Comparison of ENCODE assay signal across 9 cellular contexts in genomic region chr14:67738740-67739504, GRCh38. TPM values are rescaled to one million over a fixed set of nuclear protein-coding genes. Genes with fewer than 3 reads are reported as not detected.
DNase-seq lines count a peak whose midpoint lies in the region; TF ChIP-seq lines count a peak whose summit lies in the region.
"Had no signal": no experiment of that assay in that cellular context is flagged by ENCODE, and none has a peak within 500 bp of the region (broad histone marks: within the 10 kb centered on the region; RNA-seq: fewer than 3 reads in every experiment).

No MANE protein-coding gene starts in this region.

- no peaks in the 10 kb centered on the region for H3K27me3 Mint-ChIP-seq in activated naive CD4-positive, alpha-beta T cell treated with anti-CD3 and anti-CD28 coated beads for 36 hours (ENCODE audit: low read depth)

- no peak overlapping the region for H3K27ac Mint-ChIP-seq in activated naive CD4-positive, alpha-beta T cell treated with anti-CD3 and anti-CD28 coated beads for 36 hours

- no peaks in the 10 kb centered on the region for H3K36me3 Mint-ChIP-seq in activated naive CD4-positive, alpha-beta T cell treated with anti-CD3 and anti-CD28 coated beads for 36 hours (ENCODE audit: low read depth)

- peak; percentile 17 for DNase-seq in stimulated activated CD4-positive, alpha-beta T cell treated with anti-CD3 and anti-CD28 coated beads, Interleukin-15, amount 100 ng/mL, for 24 hours
- no peak for DNase-seq in stimulated activated CD4-positive, alpha-beta T cell treated with anti-CD3 and anti-CD28 coated beads, Interleukin-2, amount 100 ng/mL, for 48 hours
- DNase-seq in activated CD4-positive, alpha-beta T cell treated with anti-CD3 and anti-CD28 coated beads, Interleukin-2, amount 50 U/mL, for 48 hours: peak; percentile 8 to 15
- DNase-seq in iris pigment epithelial cell (ENCODE audit: low read depth): peak; percentile 94
- DNase-seq in WERI-Rb-1: no peak
- DNase-seq in cortex of kidney (lab: John Stamatoyannopoulos, UW): no peak
- DNase-seq in HEK293T (ENCODE audit: extremely low spot score): no peak
- no peak for DNase-seq in activated naive CD4-positive, alpha-beta T cell treated with anti-CD3 and anti-CD28 coated beads for 36 hours

- no peaks in the 10 kb centered on the region for H3K9me3 Mint-ChIP-seq in activated naive CD4-positive, alpha-beta T cell treated with anti-CD3 and anti-CD28 coated beads for 36 hours
- H3K9me3 Mint-ChIP-seq: T-cell had no signal

- CTCF ChIA-PET in HEK293T (lab: Yijun Ruan, JAX): no interaction called here
- CTCF ChIA-PET in activated naive CD4-positive, alpha-beta T cell treated with anti-CD3 and anti-CD28 coated beads for 36 hours (lab: Charles Lee): interaction anchor here (0.7 to 1.1 kb wide), 2 partner anchors 34 to 220 kb away, joined by 4 to 6 read pairs; no protein-coding TSS in a partner anchor

- H3K9me3 ChIP-seq in WERI-Rb-1 (ENCODE audit: severe bottlenecking): no peaks in the 10 kb centered on the region

- H3K36me3 ChIP-seq in WERI-Rb-1: no peaks in the 10 kb centered on the region

- H3K27ac ChIP-seq in WERI-Rb-1: no peak overlapping the region

- no peak for TF ChIP-seq CTCF in WERI-Rb-1 (IDR thresholded peaks at IDR 0.05; ENCODE audit: low read depth, low read length)

- no peak overlapping the region for H3K4me3 Mint-ChIP-seq in activated naive CD4-positive, alpha-beta T cell treated with anti-CD3 and anti-CD28 coated beads for 36 hours
- H3K4me3 Mint-ChIP-seq: T-cell had no signal

- H3K27me3 ChIP-seq in WERI-Rb-1 (ENCODE audit: insufficient read depth, low read depth, severe bottlenecking): no peaks in the 10 kb centered on the region

- no peaks in the 10 kb centered on the region for H3K4me1 Mint-ChIP-seq in activated naive CD4-positive, alpha-beta T cell treated with anti-CD3 and anti-CD28 coated beads for 36 hours (ENCODE audit: low read depth)

- POLR2A ChIA-PET in HEK293T (lab: Yijun Ruan, JAX): no interaction called here

- no peak overlapping the region for H3K4me3 ChIP-seq in WERI-Rb-1 (ENCODE audit: low read depth, low read length)

- intact Hi-C loops in activated naive CD4-positive, alpha-beta T cell treated with anti-CD3 and anti-CD28 coated beads for 36 hours (cut with micrococcal nuclease): no loop called here

TF ChIP-seq in HEK293T, 16 proteins besides CTCF, POLR2A, EP300 and RAD21:
- TF ChIP-seq TARDBP (IDR thresholded peaks at IDR 0.05): no peak

RNA-seq across cellular contexts. Expression of gene RDH12, which starts 37.2 kb away (rescaled TPM):
- total RNA-seq in activated naive CD4-positive, alpha-beta T cell treated with anti-CD3 and anti-CD28 coated beads for 36 hours: not detected
- total RNA-seq: T-cell had no signal

RNA-seq across cellular contexts. Expression of gene RDH11, which starts 43.4 kb away (rescaled TPM):
- total RNA-seq in activated naive CD4-positive, alpha-beta T cell treated with anti-CD3 and anti-CD28 coated beads for 36 hours: 10 to 100 TPM; 58.5 to 64.3 TPM

Comparison
In these comparisons a context has a peak if more than half of its experiments do, and no peak if none do; other contexts are left out.
1. DNase-seq: peak in stimulated activated CD4-positive, alpha-beta T cell treated with anti-CD3 and anti-CD28 coated beads, Interleukin-15, amount 100 ng/mL, for 24 hours (single experiment), activated CD4-positive, alpha-beta T cell treated with anti-CD3 and anti-CD28 coated beads, Interleukin-2, amount 50 U/mL, for 48 hours (2 of 2) and iris pigment epithelial cell (single experiment); none in stimulated activated CD4-positive, alpha-beta T cell treated with anti-CD3 and anti-CD28 coated beads, Interleukin-2, amount 100 ng/mL, for 48 hours (0 of 2), WERI-Rb-1 (single experiment), cortex of kidney (single experiment), HEK293T (single experiment) and activated naive CD4-positive, alpha-beta T cell treated with anti-CD3 and anti-CD28 coated beads for 36 hours (single experiment).